ENCODE assay signal across 13 cellular contexts in genomic region chr2:37555457-37555856, GRCh38.
DNase-seq lines count a peak whose midpoint lies in the region; ATAC-seq and FAIRE-seq lines count a peak whose summit lies in the region.
"Had no signal": no experiment of that assay in that cellular context is flagged by ENCODE, and none has a peak within 500 bp of the region (broad histone marks: within the 10 kb centered on the region; RNA-seq: fewer than 3 reads in every experiment).

No MANE protein-coding gene starts in this region.

- H3K27me3 Mint-ChIP-seq in activated CD4-positive, alpha-beta T cell treated with anti-CD3 and anti-CD28 coated beads for 36 hours = no peaks in the 10 kb centered on the region
- H3K27me3 Mint-ChIP-seq in T-helper 2 cell treated with Interferon-gamma antibody and Interleukin-4, amounts not matched to agents 5 μg/mL and 100 μg/mL, for 36 hours (ENCODE audit: low read depth) = no peaks in the 10 kb centered on the region
- H3K27me3 Mint-ChIP-seq: activated CD4-positive, alpha-beta T cell treated with anti-CD3 and anti-CD28 coated beads, Interleukin-2, amount 10 ng/mL, durations not matched to agents 7 days and 5 days had no signal

- DNase-seq in activated CD4-positive, alpha-beta T cell treated with anti-CD3 and anti-CD28 coated beads for 36 hours = peak; percentile 37
- DNase-seq in activated CD4-positive, alpha-beta T cell treated with anti-CD3 and anti-CD28 coated beads, Interleukin-2, amount 50 U/mL, for 48 hours = no peak
- DNase-seq in SKM-1 (lab: John Stamatoyannopoulos, UW; ENCODE audit: unreplicated experiment) (peak; percentile 80), renal cortical epithelial cell (ENCODE audit: low read depth) (peak; percentile 73), A172 (ENCODE audit: low spot score) (no peak), HTR-8/SVneo (ENCODE audit: insufficient read length, low spot score) (no peak)
- no peak for DNase-seq in T-helper 2 cell treated with Interferon-gamma antibody and Interleukin-4, amounts not matched to agents 5 μg/mL and 100 μg/mL, for 36 hours (ENCODE audit: low spot score)
- DNase-seq: activated CD4-positive, alpha-beta T cell treated with anti-CD3 and anti-CD28 coated beads, Interleukin-2, amount 10 ng/mL, durations not matched to agents 7 days and 5 days; IMR-90 had no signal

- H3K27ac Mint-ChIP-seq in activated CD4-positive, alpha-beta T cell treated with anti-CD3 and anti-CD28 coated beads for 36 hours = no peak overlapping the region
- no peak overlapping the region for H3K27ac Mint-ChIP-seq in T-helper 2 cell treated with Interferon-gamma antibody and Interleukin-4, amounts not matched to agents 5 μg/mL and 100 μg/mL, for 36 hours
- H3K27ac Mint-ChIP-seq: activated CD4-positive, alpha-beta T cell treated with anti-CD3 and anti-CD28 coated beads, Interleukin-2, amount 10 ng/mL, durations not matched to agents 7 days and 5 days had no signal

- intact Hi-C loops in activated CD4-positive, alpha-beta T cell treated with anti-CD3 and anti-CD28 coated beads for 36 hours (cut with DNase I, micrococcal nuclease) = no loop called here

- no peak for FAIRE-seq in HTR-8/SVneo (lab: Jason Lieb, UNC)
- FAIRE-seq: A549 had no signal

- CTCF ChIA-PET in activated CD4-positive, alpha-beta T cell treated with anti-CD3 and anti-CD28 coated beads for 36 hours (lab: Charles Lee) = interaction anchor here (0.9 kb wide), 1 partner anchor 17 kb away, joined by 3 read pairs; no protein-coding TSS in a partner anchor

- H3K36me3 Mint-ChIP-seq in activated CD4-positive, alpha-beta T cell treated with anti-CD3 and anti-CD28 coated beads for 36 hours (ENCODE audit: low read depth) = no peaks in the 10 kb centered on the region
- H3K36me3 Mint-ChIP-seq in T-helper 2 cell treated with Interferon-gamma antibody and Interleukin-4, amounts not matched to agents 5 μg/mL and 100 μg/mL, for 36 hours (ENCODE audit: low read depth) = no peaks in the 10 kb centered on the region

- POLR2A ChIA-PET in activated CD4-positive, alpha-beta T cell treated with anti-CD3 and anti-CD28 coated beads for 36 hours (lab: Charles Lee) = no interaction called here

- ATAC-seq in activated CD4-positive, alpha-beta T cell treated with anti-CD3 and anti-CD28 coated beads for 36 hours = peak; percentile 47
- peak; percentile 54 for ATAC-seq in HG03060 (IDR thresholded peaks at IDR 0.05; ENCODE audit: low read depth, unreplicated experiment)
- ATAC-seq: A549, HCT116, sciatic nerve had no signal

- peaks cover 13% of the 10 kb centered on the region for H3K4me1 Mint-ChIP-seq in activated CD4-positive, alpha-beta T cell treated with anti-CD3 and anti-CD28 coated beads for 36 hours
- H3K4me1 Mint-ChIP-seq in T-helper 2 cell treated with Interferon-gamma antibody and Interleukin-4, amounts not matched to agents 5 μg/mL and 100 μg/mL, for 36 hours (ENCODE audit: low read depth) = peaks cover 9% of the 10 kb centered on the region

- no peaks in the 10 kb centered on the region for H3K9me3 Mint-ChIP-seq in activated CD4-positive, alpha-beta T cell treated with anti-CD3 and anti-CD28 coated beads for 36 hours (ENCODE audit: low read depth)
- no peaks in the 10 kb centered on the region for H3K9me3 Mint-ChIP-seq in T-helper 2 cell treated with Interferon-gamma antibody and Interleukin-4, amounts not matched to agents 5 μg/mL and 100 μg/mL, for 36 hours

- no peak overlapping the region for H3K4me3 Mint-ChIP-seq in activated CD4-positive, alpha-beta T cell treated with anti-CD3 and anti-CD28 coated beads for 36 hours
- H3K4me3 Mint-ChIP-seq in T-helper 2 cell treated with Interferon-gamma antibody and Interleukin-4, amounts not matched to agents 5 μg/mL and 100 μg/mL, for 36 hours = no peak overlapping the region
- H3K4me3 Mint-ChIP-seq: activated CD4-positive, alpha-beta T cell treated with anti-CD3 and anti-CD28 coated beads, Interleukin-2, amount 10 ng/mL, durations not matched to agents 7 days and 5 days had no signal

Comparison
In these comparisons a context has a peak if more than half of its experiments do, and no peak if none do; other contexts are left out.
1. DNase-seq: peak in activated CD4-positive, alpha-beta T cell treated with anti-CD3 and anti-CD28 coated beads for 36 hours (single experiment), SKM-1 (single experiment) and renal cortical epithelial cell (single experiment); none in activated CD4-positive, alpha-beta T cell treated with anti-CD3 and anti-CD28 coated beads, Interleukin-2, amount 50 U/mL, for 48 hours (0 of 2), A172 (single experiment), HTR-8/SVneo (single experiment) and T-helper 2 cell treated with Interferon-gamma antibody and Interleukin-4, amounts not matched to agents 5 μg/mL and 100 μg/mL, for 36 hours (single experiment).